In genomic region chr7:36214608-36215016, GRCh38 we compare ENCODE assay signal across 2 cellular contexts.
TF ChIP-seq lines count a peak whose summit lies in the region.

No MANE protein-coding gene starts in this region.

TF ChIP-seq in GM23338, 12 proteins besides CTCF, POLR2A, EP300 and RAD21 (continued from another document):
- TF ChIP-seq REST (IDR thresholded peaks at IDR 0.05; ENCODE audit: unreplicated experiment) (no peak), ZNF114 (CRISPR knock-in tag; IDR thresholded peaks at IDR 0.05) (no peak), EZH2 (IDR thresholded peaks at IDR 0.05; ENCODE audit: low read depth, unreplicated experiment) (no peak), NANOG (IDR thresholded peaks at IDR 0.05; ENCODE audit: borderline replicate concordance) (no peak), ZNF331 (CRISPR knock-in tag; IDR thresholded peaks at IDR 0.05; ENCODE audit: low read depth) (no peak), CREB1 (CRISPR knock-in tag; IDR thresholded peaks at IDR 0.05; ENCODE audit: low read depth) (no peak)
- TF ChIP-seq, protein P1, sequence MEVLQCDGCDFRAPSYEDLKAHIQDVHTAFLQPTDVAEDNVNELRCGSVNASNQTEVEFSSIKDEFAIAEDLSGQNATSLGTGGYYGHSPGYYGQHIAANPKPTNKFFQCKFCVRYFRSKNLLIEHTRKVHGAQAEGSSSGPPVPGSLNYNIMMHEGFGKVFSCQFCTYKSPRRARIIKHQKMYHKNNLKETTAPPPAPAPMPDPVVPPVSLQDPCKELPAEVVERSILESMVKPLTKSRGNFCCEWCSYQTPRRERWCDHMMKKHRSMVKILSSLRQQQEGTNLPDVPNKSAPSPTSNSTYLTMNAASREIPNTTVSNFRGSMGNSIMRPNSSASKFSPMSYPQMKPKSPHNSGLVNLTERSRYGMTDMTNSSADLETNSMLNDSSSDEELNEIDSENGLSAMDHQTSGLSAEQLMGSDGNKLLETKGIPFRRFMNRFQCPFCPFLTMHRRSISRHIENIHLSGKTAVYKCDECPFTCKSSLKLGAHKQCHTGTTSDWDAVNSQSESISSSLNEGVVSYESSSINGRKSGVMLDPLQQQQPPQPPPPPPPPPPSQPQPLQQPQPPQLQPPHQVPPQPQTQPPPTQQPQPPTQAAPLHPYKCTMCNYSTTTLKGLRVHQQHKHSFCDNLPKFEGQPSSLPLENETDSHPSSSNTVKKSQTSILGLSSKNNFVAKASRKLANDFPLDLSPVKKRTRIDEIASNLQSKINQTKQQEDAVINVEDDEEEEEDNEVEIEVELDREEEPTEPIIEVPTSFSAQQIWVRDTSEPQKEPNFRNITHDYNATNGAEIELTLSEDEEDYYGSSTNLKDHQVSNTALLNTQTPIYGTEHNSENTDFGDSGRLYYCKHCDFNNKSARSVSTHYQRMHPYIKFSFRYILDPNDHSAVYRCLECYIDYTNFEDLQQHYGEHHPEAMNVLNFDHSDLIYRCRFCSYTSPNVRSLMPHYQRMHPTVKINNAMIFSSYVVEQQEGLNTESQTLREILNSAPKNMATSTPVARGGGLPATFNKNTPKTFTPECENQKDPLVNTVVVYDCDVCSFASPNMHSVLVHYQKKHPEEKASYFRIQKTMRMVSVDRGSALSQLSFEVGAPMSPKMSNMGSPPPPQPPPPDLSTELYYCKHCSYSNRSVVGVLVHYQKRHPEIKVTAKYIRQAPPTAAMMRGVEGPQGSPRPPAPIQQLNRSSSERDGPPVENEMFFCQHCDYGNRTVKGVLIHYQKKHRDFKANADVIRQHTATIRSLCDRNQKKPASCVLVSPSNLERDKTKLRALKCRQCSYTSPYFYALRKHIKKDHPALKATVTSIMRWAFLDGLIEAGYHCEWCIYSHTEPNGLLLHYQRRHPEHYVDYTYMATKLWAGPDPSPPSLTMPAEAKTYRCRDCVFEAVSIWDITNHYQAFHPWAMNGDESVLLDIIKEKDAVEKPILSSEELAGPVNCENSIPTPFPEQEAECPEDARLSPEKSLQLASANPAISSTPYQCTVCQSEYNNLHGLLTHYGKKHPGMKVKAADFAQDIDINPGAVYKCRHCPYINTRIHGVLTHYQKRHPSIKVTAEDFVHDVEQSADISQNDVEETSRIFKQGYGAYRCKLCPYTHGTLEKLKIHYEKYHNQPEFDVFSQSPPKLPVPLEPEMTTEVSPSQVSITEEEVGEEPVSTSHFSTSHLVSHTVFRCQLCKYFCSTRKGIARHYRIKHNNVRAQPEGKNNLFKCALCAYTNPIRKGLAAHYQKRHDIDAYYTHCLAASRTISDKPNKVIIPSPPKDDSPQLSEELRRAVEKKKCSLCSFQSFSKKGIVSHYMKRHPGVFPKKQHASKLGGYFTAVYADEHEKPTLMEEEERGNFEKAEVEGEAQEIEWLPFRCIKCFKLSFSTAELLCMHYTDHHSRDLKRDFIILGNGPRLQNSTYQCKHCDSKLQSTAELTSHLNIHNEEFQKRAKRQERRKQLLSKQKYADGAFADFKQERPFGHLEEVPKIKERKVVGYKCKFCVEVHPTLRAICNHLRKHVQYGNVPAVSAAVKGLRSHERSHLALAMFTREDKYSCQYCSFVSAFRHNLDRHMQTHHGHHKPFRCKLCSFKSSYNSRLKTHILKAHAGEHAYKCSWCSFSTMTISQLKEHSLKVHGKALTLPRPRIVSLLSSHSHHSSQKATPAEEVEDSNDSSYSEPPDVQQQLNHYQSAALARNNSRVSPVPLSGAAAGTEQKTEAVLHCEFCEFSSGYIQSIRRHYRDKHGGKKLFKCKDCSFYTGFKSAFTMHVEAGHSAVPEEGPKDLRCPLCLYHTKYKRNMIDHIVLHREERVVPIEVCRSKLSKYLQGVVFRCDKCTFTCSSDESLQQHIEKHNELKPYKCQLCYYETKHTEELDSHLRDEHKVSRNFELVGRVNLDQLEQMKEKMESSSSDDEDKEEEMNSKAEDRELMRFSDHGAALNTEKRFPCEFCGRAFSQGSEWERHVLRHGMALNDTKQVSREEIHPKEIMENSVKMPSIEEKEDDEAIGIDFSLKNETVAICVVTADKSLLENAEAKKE (CRISPR knock-in tag; IDR thresholded peaks at IDR 0.05): no peak
TF ChIP-seq in GM23338: peak in this region for 0.

TF ChIP-seq in K562, 482 proteins besides CTCF, POLR2A, EP300 and RAD21 (continued from another document):
- TF ChIP-seq, protein P2, sequence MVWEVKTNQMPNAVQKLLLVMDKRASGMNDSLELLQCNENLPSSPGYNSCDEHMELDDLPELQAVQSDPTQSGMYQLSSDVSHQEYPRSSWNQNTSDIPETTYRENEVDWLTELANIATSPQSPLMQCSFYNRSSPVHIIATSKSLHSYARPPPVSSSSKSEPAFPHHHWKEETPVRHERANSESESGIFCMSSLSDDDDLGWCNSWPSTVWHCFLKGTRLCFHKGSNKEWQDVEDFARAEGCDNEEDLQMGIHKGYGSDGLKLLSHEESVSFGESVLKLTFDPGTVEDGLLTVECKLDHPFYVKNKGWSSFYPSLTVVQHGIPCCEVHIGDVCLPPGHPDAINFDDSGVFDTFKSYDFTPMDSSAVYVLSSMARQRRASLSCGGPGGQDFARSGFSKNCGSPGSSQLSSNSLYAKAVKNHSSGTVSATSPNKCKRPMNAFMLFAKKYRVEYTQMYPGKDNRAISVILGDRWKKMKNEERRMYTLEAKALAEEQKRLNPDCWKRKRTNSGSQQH (CRISPR knock-in tag; IDR thresholded peaks at IDR 0.05): no peak
- TF ChIP-seq, protein P3, sequence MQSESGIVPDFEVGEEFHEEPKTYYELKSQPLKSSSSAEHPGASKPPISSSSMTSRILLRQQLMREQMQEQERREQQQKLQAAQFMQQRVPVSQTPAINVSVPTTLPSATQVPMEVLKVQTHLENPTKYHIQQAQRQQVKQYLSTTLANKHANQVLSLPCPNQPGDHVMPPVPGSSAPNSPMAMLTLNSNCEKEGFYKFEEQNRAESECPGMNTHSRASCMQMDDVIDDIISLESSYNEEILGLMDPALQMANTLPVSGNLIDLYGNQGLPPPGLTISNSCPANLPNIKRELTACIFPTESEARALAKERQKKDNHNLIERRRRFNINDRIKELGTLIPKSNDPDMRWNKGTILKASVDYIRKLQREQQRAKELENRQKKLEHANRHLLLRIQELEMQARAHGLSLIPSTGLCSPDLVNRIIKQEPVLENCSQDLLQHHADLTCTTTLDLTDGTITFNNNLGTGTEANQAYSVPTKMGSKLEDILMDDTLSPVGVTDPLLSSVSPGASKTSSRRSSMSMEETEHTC (IDR thresholded peaks at IDR 0.05): no peak
